1 cellular context compared by ENCODE assay signal in the genomic region with DNA sequence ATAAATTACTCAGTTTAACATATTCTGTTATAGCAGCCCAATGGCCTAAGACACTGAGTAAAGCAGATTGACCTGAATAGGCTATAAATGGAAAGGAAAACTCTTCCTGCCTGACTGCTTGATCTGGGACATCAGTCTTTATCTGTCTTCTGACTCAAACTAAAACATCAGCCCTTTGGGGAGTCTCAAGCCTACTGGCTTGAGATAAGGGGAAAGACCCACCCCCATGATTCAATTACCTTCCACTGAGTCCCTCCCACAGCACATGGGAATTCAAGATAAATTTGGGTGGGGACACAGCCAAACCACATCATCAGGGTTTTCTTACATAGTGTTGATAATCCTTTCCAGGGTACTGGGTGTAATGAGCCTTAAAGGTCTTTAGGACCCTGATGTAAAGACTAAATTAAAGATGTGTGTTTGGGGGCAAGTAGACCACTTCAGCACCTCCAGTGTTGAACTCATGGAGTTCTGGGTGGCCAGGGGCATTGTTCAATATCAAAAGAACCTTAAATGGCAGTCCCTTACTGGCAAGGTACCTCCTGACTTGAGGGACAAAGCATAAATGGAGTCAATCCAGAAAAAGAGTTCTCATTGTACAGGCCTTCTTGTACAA.
TF ChIP-seq lines count a peak whose summit lies in the region.

No MANE protein-coding gene starts in this region.

TF ChIP-seq in K562, 482 proteins besides CTCF, POLR2A, EP300 and RAD21 (continued from another document and continues in another):
- TF ChIP-seq SMAD3 (CRISPR knock-in tag; conservative IDR thresholded peaks at IDR 0.05): no peak
- TF ChIP-seq ZNF785 (CRISPR knock-in tag; IDR thresholded peaks at IDR 0.05): no peak
- peak; percentile 72 for TF ChIP-seq STAT5A (IDR thresholded peaks at IDR 0.05; ENCODE audit: borderline replicate concordance, low read length)
- TF ChIP-seq, protein P1, sequence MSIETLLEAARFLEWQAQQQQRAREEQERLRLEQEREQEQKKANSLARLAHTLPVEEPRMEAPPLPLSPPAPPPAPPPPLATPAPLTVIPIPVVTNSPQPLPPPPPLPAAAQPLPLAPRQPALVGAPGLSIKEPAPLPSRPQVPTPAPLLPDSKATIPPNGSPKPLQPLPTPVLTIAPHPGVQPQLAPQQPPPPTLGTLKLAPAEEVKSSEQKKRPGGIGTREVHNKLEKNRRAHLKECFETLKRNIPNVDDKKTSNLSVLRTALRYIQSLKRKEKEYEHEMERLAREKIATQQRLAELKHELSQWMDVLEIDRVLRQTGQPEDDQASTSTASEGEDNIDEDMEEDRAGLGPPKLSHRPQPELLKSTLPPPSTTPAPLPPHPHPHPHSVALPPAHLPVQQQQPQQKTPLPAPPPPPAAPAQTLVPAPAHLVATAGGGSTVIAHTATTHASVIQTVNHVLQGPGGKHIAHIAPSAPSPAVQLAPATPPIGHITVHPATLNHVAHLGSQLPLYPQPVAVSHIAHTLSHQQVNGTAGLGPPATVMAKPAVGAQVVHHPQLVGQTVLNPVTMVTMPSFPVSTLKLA (conservative IDR thresholded peaks at IDR 0.05): peak in 1 of 2 experiments; percentile 26; a peak in 1 of 4 replicates
- TF ChIP-seq, protein P2, sequence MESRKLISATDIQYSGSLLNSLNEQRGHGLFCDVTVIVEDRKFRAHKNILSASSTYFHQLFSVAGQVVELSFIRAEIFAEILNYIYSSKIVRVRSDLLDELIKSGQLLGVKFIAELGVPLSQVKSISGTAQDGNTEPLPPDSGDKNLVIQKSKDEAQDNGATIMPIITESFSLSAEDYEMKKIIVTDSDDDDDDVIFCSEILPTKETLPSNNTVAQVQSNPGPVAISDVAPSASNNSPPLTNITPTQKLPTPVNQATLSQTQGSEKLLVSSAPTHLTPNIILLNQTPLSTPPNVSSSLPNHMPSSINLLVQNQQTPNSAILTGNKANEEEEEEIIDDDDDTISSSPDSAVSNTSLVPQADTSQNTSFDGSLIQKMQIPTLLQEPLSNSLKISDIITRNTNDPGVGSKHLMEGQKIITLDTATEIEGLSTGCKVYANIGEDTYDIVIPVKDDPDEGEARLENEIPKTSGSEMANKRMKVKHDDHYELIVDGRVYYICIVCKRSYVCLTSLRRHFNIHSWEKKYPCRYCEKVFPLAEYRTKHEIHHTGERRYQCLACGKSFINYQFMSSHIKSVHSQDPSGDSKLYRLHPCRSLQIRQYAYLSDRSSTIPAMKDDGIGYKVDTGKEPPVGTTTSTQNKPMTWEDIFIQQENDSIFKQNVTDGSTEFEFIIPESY (CRISPR knock-in tag; IDR thresholded peaks at IDR 0.05): no peak
- TF ChIP-seq, protein P3, sequence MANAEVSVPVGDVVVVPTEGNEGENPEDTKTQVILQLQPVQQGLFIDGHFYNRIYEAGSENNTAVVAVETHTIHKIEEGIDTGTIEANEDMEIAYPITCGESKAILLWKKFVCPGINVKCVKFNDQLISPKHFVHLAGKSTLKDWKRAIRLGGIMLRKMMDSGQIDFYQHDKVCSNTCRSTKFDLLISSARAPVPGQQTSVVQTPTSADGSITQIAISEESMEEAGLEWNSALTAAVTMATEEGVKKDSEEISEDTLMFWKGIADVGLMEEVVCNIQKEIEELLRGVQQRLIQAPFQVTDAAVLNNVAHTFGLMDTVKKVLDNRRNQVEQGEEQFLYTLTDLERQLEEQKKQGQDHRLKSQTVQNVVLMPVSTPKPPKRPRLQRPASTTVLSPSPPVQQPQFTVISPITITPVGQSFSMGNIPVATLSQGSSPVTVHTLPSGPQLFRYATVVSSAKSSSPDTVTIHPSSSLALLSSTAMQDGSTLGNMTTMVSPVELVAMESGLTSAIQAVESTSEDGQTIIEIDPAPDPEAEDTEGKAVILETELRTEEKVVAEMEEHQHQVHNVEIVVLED (CRISPR knock-in tag; IDR thresholded peaks at IDR 0.05): no peak
- no peak for TF ChIP-seq ZNF589 (CRISPR knock-in tag; IDR thresholded peaks at IDR 0.05; ENCODE audit: low read depth)
- TF ChIP-seq, protein P4, sequence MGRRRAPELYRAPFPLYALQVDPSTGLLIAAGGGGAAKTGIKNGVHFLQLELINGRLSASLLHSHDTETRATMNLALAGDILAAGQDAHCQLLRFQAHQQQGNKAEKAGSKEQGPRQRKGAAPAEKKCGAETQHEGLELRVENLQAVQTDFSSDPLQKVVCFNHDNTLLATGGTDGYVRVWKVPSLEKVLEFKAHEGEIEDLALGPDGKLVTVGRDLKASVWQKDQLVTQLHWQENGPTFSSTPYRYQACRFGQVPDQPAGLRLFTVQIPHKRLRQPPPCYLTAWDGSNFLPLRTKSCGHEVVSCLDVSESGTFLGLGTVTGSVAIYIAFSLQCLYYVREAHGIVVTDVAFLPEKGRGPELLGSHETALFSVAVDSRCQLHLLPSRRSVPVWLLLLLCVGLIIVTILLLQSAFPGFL (CRISPR knock-in tag; IDR thresholded peaks at IDR 0.05): no peak
- no peak for TF ChIP-seq BCOR (IDR thresholded peaks at IDR 0.05)
- no peak for TF ChIP-seq ZNF143 (CRISPR knock-in tag; IDR thresholded peaks at IDR 0.05)
- TF ChIP-seq PHB (CRISPR knock-in tag; IDR thresholded peaks at IDR 0.05): no peak
- no peak for TF ChIP-seq ZNF583 (CRISPR knock-in tag; IDR thresholded peaks at IDR 0.05)
- TF ChIP-seq ZNF699 (CRISPR knock-in tag; IDR thresholded peaks at IDR 0.05; ENCODE audit: insufficient replicate concordance): no peak
- TF ChIP-seq ZNF274 (IDR thresholded peaks at IDR 0.05; ENCODE audit: borderline replicate concordance, low read depth, low read length): no peak
- TF ChIP-seq ADNP (tag; IDR thresholded peaks at IDR 0.05): no peak
- no peak for TF ChIP-seq THRAP3 (IDR thresholded peaks at IDR 0.05; ENCODE audit: borderline replicate concordance)
- TF ChIP-seq, protein P5, sequence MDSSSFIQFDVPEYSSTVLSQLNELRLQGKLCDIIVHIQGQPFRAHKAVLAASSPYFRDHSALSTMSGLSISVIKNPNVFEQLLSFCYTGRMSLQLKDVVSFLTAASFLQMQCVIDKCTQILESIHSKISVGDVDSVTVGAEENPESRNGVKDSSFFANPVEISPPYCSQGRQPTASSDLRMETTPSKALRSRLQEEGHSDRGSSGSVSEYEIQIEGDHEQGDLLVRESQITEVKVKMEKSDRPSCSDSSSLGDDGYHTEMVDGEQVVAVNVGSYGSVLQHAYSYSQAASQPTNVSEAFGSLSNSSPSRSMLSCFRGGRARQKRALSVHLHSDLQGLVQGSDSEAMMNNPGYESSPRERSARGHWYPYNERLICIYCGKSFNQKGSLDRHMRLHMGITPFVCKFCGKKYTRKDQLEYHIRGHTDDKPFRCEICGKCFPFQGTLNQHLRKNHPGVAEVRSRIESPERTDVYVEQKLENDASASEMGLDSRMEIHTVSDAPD (CRISPR knock-in tag; IDR thresholded peaks at IDR 0.05): no peak
- TF ChIP-seq ZKSCAN1 (IDR thresholded peaks at IDR 0.05; ENCODE audit: low read depth, low read length): no peak
- no peak for TF ChIP-seq GABPB2 (CRISPR knock-in tag; conservative IDR thresholded peaks at IDR 0.05)
- no peak for TF ChIP-seq RHOXF2B (CRISPR knock-in tag; conservative IDR thresholded peaks at IDR 0.05)
- TF ChIP-seq, protein P6, sequence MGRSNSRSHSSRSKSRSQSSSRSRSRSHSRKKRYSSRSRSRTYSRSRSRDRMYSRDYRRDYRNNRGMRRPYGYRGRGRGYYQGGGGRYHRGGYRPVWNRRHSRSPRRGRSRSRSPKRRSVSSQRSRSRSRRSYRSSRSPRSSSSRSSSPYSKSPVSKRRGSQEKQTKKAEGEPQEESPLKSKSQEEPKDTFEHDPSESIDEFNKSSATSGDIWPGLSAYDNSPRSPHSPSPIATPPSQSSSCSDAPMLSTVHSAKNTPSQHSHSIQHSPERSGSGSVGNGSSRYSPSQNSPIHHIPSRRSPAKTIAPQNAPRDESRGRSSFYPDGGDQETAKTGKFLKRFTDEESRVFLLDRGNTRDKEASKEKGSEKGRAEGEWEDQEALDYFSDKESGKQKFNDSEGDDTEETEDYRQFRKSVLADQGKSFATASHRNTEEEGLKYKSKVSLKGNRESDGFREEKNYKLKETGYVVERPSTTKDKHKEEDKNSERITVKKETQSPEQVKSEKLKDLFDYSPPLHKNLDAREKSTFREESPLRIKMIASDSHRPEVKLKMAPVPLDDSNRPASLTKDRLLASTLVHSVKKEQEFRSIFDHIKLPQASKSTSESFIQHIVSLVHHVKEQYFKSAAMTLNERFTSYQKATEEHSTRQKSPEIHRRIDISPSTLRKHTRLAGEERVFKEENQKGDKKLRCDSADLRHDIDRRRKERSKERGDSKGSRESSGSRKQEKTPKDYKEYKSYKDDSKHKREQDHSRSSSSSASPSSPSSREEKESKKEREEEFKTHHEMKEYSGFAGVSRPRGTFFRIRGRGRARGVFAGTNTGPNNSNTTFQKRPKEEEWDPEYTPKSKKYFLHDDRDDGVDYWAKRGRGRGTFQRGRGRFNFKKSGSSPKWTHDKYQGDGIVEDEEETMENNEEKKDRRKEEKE (IDR thresholded peaks at IDR 0.05; ENCODE audit: borderline replicate concordance in 1 of 2, control insufficient read depth in 1 of 2, low read depth in 2 of 2, low read length in 1 of 2): no peak
- peak; percentile 87 for TF ChIP-seq TCF3 (CRISPR knock-in tag; IDR thresholded peaks at IDR 0.05)
- TF ChIP-seq LCOR (CRISPR knock-in tag; IDR thresholded peaks at IDR 0.05): no peak
- no peak for TF ChIP-seq ZNF766 (CRISPR knock-in tag; conservative IDR thresholded peaks at IDR 0.05)
- no peak for TF ChIP-seq KDM4B (IDR thresholded peaks at IDR 0.05; ENCODE audit: borderline replicate concordance in 2 of 2, low read depth in 1 of 2)
- TF ChIP-seq, protein P7, sequence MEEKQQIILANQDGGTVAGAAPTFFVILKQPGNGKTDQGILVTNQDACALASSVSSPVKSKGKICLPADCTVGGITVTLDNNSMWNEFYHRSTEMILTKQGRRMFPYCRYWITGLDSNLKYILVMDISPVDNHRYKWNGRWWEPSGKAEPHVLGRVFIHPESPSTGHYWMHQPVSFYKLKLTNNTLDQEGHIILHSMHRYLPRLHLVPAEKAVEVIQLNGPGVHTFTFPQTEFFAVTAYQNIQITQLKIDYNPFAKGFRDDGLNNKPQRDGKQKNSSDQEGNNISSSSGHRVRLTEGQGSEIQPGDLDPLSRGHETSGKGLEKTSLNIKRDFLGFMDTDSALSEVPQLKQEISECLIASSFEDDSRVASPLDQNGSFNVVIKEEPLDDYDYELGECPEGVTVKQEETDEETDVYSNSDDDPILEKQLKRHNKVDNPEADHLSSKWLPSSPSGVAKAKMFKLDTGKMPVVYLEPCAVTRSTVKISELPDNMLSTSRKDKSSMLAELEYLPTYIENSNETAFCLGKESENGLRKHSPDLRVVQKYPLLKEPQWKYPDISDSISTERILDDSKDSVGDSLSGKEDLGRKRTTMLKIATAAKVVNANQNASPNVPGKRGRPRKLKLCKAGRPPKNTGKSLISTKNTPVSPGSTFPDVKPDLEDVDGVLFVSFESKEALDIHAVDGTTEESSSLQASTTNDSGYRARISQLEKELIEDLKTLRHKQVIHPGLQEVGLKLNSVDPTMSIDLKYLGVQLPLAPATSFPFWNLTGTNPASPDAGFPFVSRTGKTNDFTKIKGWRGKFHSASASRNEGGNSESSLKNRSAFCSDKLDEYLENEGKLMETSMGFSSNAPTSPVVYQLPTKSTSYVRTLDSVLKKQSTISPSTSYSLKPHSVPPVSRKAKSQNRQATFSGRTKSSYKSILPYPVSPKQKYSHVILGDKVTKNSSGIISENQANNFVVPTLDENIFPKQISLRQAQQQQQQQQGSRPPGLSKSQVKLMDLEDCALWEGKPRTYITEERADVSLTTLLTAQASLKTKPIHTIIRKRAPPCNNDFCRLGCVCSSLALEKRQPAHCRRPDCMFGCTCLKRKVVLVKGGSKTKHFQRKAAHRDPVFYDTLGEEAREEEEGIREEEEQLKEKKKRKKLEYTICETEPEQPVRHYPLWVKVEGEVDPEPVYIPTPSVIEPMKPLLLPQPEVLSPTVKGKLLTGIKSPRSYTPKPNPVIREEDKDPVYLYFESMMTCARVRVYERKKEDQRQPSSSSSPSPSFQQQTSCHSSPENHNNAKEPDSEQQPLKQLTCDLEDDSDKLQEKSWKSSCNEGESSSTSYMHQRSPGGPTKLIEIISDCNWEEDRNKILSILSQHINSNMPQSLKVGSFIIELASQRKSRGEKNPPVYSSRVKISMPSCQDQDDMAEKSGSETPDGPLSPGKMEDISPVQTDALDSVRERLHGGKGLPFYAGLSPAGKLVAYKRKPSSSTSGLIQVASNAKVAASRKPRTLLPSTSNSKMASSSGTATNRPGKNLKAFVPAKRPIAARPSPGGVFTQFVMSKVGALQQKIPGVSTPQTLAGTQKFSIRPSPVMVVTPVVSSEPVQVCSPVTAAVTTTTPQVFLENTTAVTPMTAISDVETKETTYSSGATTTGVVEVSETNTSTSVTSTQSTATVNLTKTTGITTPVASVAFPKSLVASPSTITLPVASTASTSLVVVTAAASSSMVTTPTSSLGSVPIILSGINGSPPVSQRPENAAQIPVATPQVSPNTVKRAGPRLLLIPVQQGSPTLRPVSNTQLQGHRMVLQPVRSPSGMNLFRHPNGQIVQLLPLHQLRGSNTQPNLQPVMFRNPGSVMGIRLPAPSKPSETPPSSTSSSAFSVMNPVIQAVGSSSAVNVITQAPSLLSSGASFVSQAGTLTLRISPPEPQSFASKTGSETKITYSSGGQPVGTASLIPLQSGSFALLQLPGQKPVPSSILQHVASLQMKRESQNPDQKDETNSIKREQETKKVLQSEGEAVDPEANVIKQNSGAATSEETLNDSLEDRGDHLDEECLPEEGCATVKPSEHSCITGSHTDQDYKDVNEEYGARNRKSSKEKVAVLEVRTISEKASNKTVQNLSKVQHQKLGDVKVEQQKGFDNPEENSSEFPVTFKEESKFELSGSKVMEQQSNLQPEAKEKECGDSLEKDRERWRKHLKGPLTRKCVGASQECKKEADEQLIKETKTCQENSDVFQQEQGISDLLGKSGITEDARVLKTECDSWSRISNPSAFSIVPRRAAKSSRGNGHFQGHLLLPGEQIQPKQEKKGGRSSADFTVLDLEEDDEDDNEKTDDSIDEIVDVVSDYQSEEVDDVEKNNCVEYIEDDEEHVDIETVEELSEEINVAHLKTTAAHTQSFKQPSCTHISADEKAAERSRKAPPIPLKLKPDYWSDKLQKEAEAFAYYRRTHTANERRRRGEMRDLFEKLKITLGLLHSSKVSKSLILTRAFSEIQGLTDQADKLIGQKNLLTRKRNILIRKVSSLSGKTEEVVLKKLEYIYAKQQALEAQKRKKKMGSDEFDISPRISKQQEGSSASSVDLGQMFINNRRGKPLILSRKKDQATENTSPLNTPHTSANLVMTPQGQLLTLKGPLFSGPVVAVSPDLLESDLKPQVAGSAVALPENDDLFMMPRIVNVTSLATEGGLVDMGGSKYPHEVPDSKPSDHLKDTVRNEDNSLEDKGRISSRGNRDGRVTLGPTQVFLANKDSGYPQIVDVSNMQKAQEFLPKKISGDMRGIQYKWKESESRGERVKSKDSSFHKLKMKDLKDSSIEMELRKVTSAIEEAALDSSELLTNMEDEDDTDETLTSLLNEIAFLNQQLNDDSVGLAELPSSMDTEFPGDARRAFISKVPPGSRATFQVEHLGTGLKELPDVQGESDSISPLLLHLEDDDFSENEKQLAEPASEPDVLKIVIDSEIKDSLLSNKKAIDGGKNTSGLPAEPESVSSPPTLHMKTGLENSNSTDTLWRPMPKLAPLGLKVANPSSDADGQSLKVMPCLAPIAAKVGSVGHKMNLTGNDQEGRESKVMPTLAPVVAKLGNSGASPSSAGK (IDR thresholded peaks at IDR 0.05): no peak
- no peak for TF ChIP-seq FOXA3 (CRISPR knock-in tag; conservative IDR thresholded peaks at IDR 0.05 in 1 of 2, IDR thresholded peaks at IDR 0.05 in 1 of 2)
- no peak for TF ChIP-seq ZNF644 (tag; IDR thresholded peaks at IDR 0.05; ENCODE audit: low read depth)
- no peak for TF ChIP-seq PHF20 (IDR thresholded peaks at IDR 0.05; ENCODE audit: partially characterized antibody)
- TF ChIP-seq, protein P8, sequence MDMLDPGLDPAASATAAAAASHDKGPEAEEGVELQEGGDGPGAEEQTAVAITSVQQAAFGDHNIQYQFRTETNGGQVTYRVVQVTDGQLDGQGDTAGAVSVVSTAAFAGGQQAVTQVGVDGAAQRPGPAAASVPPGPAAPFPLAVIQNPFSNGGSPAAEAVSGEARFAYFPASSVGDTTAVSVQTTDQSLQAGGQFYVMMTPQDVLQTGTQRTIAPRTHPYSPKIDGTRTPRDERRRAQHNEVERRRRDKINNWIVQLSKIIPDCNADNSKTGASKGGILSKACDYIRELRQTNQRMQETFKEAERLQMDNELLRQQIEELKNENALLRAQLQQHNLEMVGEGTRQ (CRISPR knock-in tag; IDR thresholded peaks at IDR 0.05): no peak
- TF ChIP-seq PPARD (CRISPR knock-in tag; IDR thresholded peaks at IDR 0.05): no peak
